In genomic region chr21:15508554-15508953, GRCh38 we compare ENCODE assay signal across 13 cellular contexts.
DNase-seq lines count a peak whose midpoint lies in the region; ATAC-seq and TF ChIP-seq lines count a peak whose summit lies in the region.
"Had no signal": no experiment of that assay in that cellular context is flagged by ENCODE, and none has a peak within 500 bp of the region (broad histone marks: within the 10 kb centered on the region; RNA-seq: fewer than 3 reads in every experiment).

No MANE protein-coding gene starts in this region.

- peaks cover 1 to 6% of the 10 kb centered on the region in 2 donors for H3K4me1 Mint-ChIP-seq in natural killer cell
- peaks cover 8% of the 10 kb centered on the region for H3K4me1 Mint-ChIP-seq in activated T-cell treated with anti-CD3 and anti-CD28 coated beads, Interleukin-2, amount 50 U/mL, for 24 hours (ENCODE audit: low read depth)

- H4K20me1 ChIP-seq in BLaER1: no peaks in the 10 kb centered on the region
- H4K20me1 ChIP-seq in DND-41 (ENCODE audit: insufficient read depth, low read length): no peaks in the 10 kb centered on the region
- no peaks in the 10 kb centered on the region for H4K20me1 ChIP-seq in PC-3 (ENCODE audit: low read length)

- no peaks in the 10 kb centered on the region for H3F3A ChIP-seq in PC-3 (ENCODE audit: low read length, unreplicated experiment)

- no peaks in the 10 kb centered on the region for H3K27me3 Mint-ChIP-seq in natural killer cell (ENCODE audit: low read depth in 2 of 2)
- H3K27me3 Mint-ChIP-seq in activated T-cell treated with anti-CD3 and anti-CD28 coated beads, Interleukin-2, amount 50 U/mL, for 24 hours: no peaks in the 10 kb centered on the region

- intact Hi-C loops in PC-3 (cut with micrococcal nuclease): no loop called here
- intact Hi-C loops in natural killer cell (cut with micrococcal nuclease): no loop called here

- H3K27ac ChIP-seq in BLaER1: peak overlapping the region; percentile 79
- peak overlapping the region; percentile 73 for H3K27ac ChIP-seq in DND-41 (ENCODE audit: low read length)
- no peak overlapping the region for H3K27ac ChIP-seq in PC-3 (ENCODE audit: low read length)
- H3K27ac ChIP-seq: A549 had no signal

- H3K27ac Mint-ChIP-seq in natural killer cell: no peak overlapping the region
- H3K27ac Mint-ChIP-seq in activated T-cell treated with anti-CD3 and anti-CD28 coated beads, Interleukin-2, amount 50 U/mL, for 24 hours: no peak overlapping the region
- H3K27ac Mint-ChIP-seq: CD4-positive, CD25-positive, alpha-beta regulatory T cell had no signal

- CTCF ChIA-PET in PC-3 (lab: Charles Lee): no interaction called here

- H3K36me3 ChIP-seq in BLaER1: peaks cover 18% of the 10 kb centered on the region; the same call in 1 of the 2 replicates
- H3K36me3 ChIP-seq in DND-41 (ENCODE audit: insufficient read depth, low read length): no peaks in the 10 kb centered on the region
- H3K36me3 ChIP-seq in PC-3 (ENCODE audit: low read depth, low read length): no peaks in the 10 kb centered on the region
- H3K36me3 ChIP-seq: HAP-1 had no signal

- H3K79me2 ChIP-seq in DND-41 (ENCODE audit: insufficient read depth, low read length) (no peaks in the 10 kb centered on the region), PC-3 (ENCODE audit: low read length) (no peaks in the 10 kb centered on the region)

- H3K9me3 Mint-ChIP-seq in natural killer cell: no peaks in the 10 kb centered on the region
- peaks cover 2% of the 10 kb centered on the region for H3K9me3 Mint-ChIP-seq in activated T-cell treated with anti-CD3 and anti-CD28 coated beads, Interleukin-2, amount 50 U/mL, for 24 hours

- DNase-seq in DND-41: no peak
- no peak for DNase-seq in PC-3
- DNase-seq in natural killer cell: no peak
- no peak for DNase-seq in activated T-cell treated with anti-CD3 and anti-CD28 coated beads, Interleukin-2, amount 50 U/mL, for 24 hours
- DNase-seq in activated naive CD4-positive, alpha-beta T cell treated with Interleukin-2 at 50 U/mL for 16 hours: no peak
- DNase-seq: CD4-positive, CD25-positive, alpha-beta regulatory T cell; DMS53; IMR-90; KBM-7 had no signal

- no TSS peak for BruUV-seq in PC-3 (replicated peaks; lab: Mats Ljungman, UMichigan)

- H3K9me3 ChIP-seq in BLaER1: peaks cover 60% of the 10 kb centered on the region
- no peaks in the 10 kb centered on the region for H3K9me3 ChIP-seq in DND-41 (ENCODE audit: insufficient read depth, low read length, severe bottlenecking)
- H3K9me3 ChIP-seq in PC-3 (ENCODE audit: low read length): no peaks in the 10 kb centered on the region
- H3K9me3 ChIP-seq: A549, HAP-1 had no signal

- H2AFZ ChIP-seq in DND-41 (ENCODE audit: low read depth, low read length) (peak overlapping the region; percentile 69), PC-3 (ENCODE audit: low read length) (0 out of 2 replicates have a peak overlapping the region, but pooled peaks have one; percentile 8)

- no peaks in the 10 kb centered on the region for H3K36me3 Mint-ChIP-seq in natural killer cell
- H3K36me3 Mint-ChIP-seq in activated T-cell treated with anti-CD3 and anti-CD28 coated beads, Interleukin-2, amount 50 U/mL, for 24 hours (ENCODE audit: low read depth): no peaks in the 10 kb centered on the region
- H3K36me3 Mint-ChIP-seq: CD4-positive, CD25-positive, alpha-beta regulatory T cell had no signal

- H3K4me3 ChIP-seq in BLaER1: peak overlapping the region; percentile 30; the same call in 1 of the 2 replicates
- H3K4me3 ChIP-seq in DND-41 (ENCODE audit: low read depth in 1 of 2, low read length in 2 of 2): no peak overlapping the region
- H3K4me3 ChIP-seq in PC-3 (ENCODE audit: low read length): no peak overlapping the region
- H3K4me3 ChIP-seq: A549, HAP-1 had no signal

- 0 out of 3 replicates have a peak, but pooled peaks have one; percentile 14 for ATAC-seq in DND-41 (ENCODE audit: insufficient read depth, low read depth)
- no peak for ATAC-seq in PC-3
- ATAC-seq in natural killer cell: peak; percentile 90 to 96 (median 91)
- no peak for ATAC-seq in GM21423 (IDR thresholded peaks at IDR 0.05; ENCODE audit: unreplicated experiment)
- ATAC-seq: A549 had no signal

- no peak overlapping the region for H3K4me3 Mint-ChIP-seq in natural killer cell
- H3K4me3 Mint-ChIP-seq in activated T-cell treated with anti-CD3 and anti-CD28 coated beads, Interleukin-2, amount 50 U/mL, for 24 hours: no peak overlapping the region
- H3K4me3 Mint-ChIP-seq: CD4-positive, CD25-positive, alpha-beta regulatory T cell had no signal

- H3K4me1 ChIP-seq in BLaER1 (peaks cover 48% of the 10 kb centered on the region), DND-41 (ENCODE audit: insufficient read depth, low read length) (peaks cover 32% of the 10 kb centered on the region), PC-3 (ENCODE audit: insufficient read depth, low read length) (no peaks in the 10 kb centered on the region)
- H3K4me1 ChIP-seq: A549, HAP-1 had no signal

- POLR2A ChIA-PET in PC-3 (lab: Charles Lee; ENCODE audit: unreplicated experiment): no interaction called here

- peak overlapping the region; percentile 68; the same call in 1 of the 2 replicates for H3K9ac ChIP-seq in BLaER1
- H3K9ac ChIP-seq in DND-41 (ENCODE audit: low read depth, low read length): peak overlapping the region; percentile 5; the same call in 1 of the 2 replicates
- no peak overlapping the region for H3K9ac ChIP-seq in PC-3 (ENCODE audit: low read length)

- 0 out of 2 replicates have a peak, but pooled peaks cover 4% of the 10 kb centered on the region for H3K9me2 ChIP-seq in PC-3 (replicated peaks; ENCODE audit: low read length)

- no peak for TF ChIP-seq CTCF in DND-41 (IDR thresholded peaks at IDR 0.05; ENCODE audit: borderline replicate concordance, extremely low read depth, low read length, poor library complexity, severe bottlenecking)
- TF ChIP-seq CTCF in PC-3 (conservative IDR thresholded peaks at IDR 0.05; ENCODE audit: low read depth, low read length): no peak
- TF ChIP-seq CTCF in natural killer cell (IDR thresholded peaks at IDR 0.05): no peak

- H3K4me2 ChIP-seq in BLaER1 (peak overlapping the region; percentile 69), DND-41 (ENCODE audit: insufficient read depth, low read length) (no peak overlapping the region), PC-3 (ENCODE audit: low read length) (no peak overlapping the region)
- H3K4me2 ChIP-seq: A549 had no signal

- H3K27me3 ChIP-seq in BLaER1: no peaks in the 10 kb centered on the region
- no peaks in the 10 kb centered on the region for H3K27me3 ChIP-seq in DND-41 (ENCODE audit: insufficient read depth, low read length, poor library complexity)
- H3K27me3 ChIP-seq in PC-3 (ENCODE audit: low read length): no peaks in the 10 kb centered on the region

Comparison
In these comparisons a context has a peak if more than half of its experiments do, and no peak if none do; other contexts are left out.
1. ATAC-seq: peak in DND-41 (single experiment) and natural killer cell (3 of 3); none in PC-3 (single experiment) and GM21423 (single experiment).